In the genomic region with DNA sequence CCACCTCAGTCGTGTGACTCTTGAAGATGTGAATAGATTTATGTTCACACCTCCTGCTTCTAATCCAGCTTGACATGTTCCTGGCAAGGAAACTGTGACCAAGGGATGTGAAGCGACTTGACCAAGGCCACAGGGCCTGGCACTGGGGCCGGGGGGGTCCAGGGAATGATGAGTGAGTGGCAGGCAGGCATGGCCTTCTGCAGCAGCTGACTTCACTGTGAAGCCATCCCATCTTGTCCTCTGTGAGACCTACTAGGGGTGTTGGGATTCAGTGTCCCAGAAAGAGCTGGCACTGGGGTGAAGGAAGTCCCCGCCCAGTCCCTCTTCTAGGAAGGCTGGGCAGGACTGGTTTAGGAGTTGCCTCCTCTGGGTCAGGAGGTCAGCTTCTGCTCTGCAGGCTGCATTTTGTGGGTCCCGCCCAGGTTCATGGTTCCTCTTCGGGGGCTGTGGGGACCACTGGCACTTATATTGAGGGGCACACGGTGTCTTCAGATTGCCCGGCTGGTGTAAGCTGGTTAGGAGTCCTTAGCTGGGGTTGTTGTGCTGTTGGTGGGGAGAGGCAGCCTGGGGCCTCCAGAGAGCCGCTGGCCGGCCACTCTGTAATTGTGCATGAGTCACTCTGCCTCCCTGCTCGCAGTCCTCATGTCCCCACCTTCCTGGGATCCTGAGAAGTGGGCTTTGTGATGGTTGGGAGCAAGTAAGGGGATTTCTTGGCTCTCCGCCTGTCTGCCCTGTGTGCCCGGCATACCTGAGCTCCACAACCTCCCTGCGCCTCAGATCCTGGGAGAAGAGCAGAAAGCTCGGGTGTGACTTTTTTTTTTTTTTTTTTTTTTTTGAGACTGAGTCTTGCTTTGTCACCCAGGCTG, we compare ENCODE assay signal across 1 cellular context.
TF ChIP-seq lines count a peak whose summit lies in the region.

No MANE protein-coding gene starts in this region.

TF ChIP-seq in WTC11, 78 proteins besides CTCF, POLR2A, EP300 and RAD21 (continued from another document):
- TF ChIP-seq, protein P1, sequence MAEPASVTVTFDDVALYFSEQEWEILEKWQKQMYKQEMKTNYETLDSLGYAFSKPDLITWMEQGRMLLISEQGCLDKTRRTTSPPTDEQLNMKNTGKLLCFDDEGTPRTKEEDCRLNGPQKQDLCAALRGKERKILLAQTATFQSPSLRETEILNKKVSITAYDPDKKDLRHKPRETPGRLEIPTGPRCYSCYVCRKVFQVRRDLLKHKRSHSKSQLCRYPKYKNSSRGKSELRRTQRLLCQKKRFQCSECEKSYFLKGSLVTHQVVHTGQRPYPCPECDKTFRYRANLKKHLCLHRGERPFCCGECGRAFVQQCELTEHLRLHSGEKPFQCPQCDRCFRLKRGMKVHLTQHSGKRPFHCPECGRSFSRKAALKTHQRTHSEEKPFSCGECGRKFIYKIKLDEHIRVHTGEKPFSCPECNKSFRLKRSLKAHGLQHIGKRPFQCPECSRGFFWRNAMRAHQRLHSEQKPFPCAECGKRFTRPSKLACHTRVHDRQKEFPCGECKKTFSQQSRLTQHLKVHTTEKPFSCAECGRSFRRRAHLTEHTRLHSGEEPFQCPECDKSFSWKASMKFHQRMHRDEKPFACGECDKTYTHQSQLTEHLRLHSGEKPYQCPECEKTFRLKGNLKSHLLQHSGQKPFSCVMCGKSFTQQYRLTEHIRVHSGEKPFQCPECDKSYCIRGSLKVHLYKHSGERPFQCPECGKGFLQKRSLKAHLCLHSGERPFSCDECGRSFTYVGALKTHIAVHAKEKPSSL (CRISPR knock-in tag; conservative IDR thresholded peaks at IDR 0.05) = no peak
- TF ChIP-seq CREM (CRISPR knock-in tag; IDR thresholded peaks at IDR 0.05) = no peak
- TF ChIP-seq, protein P2, sequence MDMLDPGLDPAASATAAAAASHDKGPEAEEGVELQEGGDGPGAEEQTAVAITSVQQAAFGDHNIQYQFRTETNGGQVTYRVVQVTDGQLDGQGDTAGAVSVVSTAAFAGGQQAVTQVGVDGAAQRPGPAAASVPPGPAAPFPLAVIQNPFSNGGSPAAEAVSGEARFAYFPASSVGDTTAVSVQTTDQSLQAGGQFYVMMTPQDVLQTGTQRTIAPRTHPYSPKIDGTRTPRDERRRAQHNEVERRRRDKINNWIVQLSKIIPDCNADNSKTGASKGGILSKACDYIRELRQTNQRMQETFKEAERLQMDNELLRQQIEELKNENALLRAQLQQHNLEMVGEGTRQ (CRISPR knock-in tag; IDR thresholded peaks at IDR 0.05) = no peak
- TF ChIP-seq, protein P3, sequence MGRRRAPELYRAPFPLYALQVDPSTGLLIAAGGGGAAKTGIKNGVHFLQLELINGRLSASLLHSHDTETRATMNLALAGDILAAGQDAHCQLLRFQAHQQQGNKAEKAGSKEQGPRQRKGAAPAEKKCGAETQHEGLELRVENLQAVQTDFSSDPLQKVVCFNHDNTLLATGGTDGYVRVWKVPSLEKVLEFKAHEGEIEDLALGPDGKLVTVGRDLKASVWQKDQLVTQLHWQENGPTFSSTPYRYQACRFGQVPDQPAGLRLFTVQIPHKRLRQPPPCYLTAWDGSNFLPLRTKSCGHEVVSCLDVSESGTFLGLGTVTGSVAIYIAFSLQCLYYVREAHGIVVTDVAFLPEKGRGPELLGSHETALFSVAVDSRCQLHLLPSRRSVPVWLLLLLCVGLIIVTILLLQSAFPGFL (CRISPR knock-in tag; IDR thresholded peaks at IDR 0.05; ENCODE audit: borderline replicate concordance) = no peak
